2 cellular contexts compared by ENCODE assay signal in genomic region chr1:39631361-39632331, GRCh38.
TF ChIP-seq lines count a peak whose summit lies in the region.

No MANE protein-coding gene starts in this region.

TF ChIP-seq in GM23338, 12 proteins besides CTCF, POLR2A, EP300 and RAD21:
- TF ChIP-seq ZNF114 (CRISPR knock-in tag; IDR thresholded peaks at IDR 0.05) (no peak), POLR2AphosphoS5 (IDR thresholded peaks at IDR 0.05; ENCODE audit: low read depth) (no peak), CREB1 (CRISPR knock-in tag; IDR thresholded peaks at IDR 0.05; ENCODE audit: low read depth) (no peak), REST (IDR thresholded peaks at IDR 0.05; ENCODE audit: unreplicated experiment) (no peak), JUNB (IDR thresholded peaks at IDR 0.05; ENCODE audit: unreplicated experiment) (no peak), EZH2 (IDR thresholded peaks at IDR 0.05; ENCODE audit: low read depth, unreplicated experiment) (no peak), EZH2phosphoT487 (IDR thresholded peaks at IDR 0.05; ENCODE audit: unreplicated experiment) (no peak)

TF ChIP-seq in K562, 482 proteins besides CTCF, POLR2A, EP300 and RAD21:
- TF ChIP-seq ZNF507 (tag; conservative IDR thresholded peaks at IDR 0.05) (no peak), MYC (IDR thresholded peaks at IDR 0.05; ENCODE audit: low read depth, low read length) (no peak), MYC (CRISPR knock-in tag; IDR thresholded peaks at IDR 0.05; ENCODE audit: borderline replicate concordance, low read depth) (no peak), ZFPM2 (CRISPR knock-in tag; IDR thresholded peaks at IDR 0.05) (no peak), ZNF354B (CRISPR knock-in tag; IDR thresholded peaks at IDR 0.05) (no peak), RBM25 (IDR thresholded peaks at IDR 0.05; ENCODE audit: low read depth, low read length, severe bottlenecking) (peak; percentile 91), PRMT5 (CRISPR knock-in tag; IDR thresholded peaks at IDR 0.05) (no peak), ZKSCAN3 (CRISPR knock-in tag; IDR thresholded peaks at IDR 0.05) (no peak), NCOA4 (IDR thresholded peaks at IDR 0.05; ENCODE audit: partially characterized antibody) (no peak), ZNF398 (CRISPR knock-in tag; IDR thresholded peaks at IDR 0.05) (no peak), ADNP (tag; IDR thresholded peaks at IDR 0.05) (peak; percentile 78; the same call in 1 of the 2 replicates), NR0B1 (IDR thresholded peaks at IDR 0.05; ENCODE audit: partially characterized antibody) (no peak), SUPT5H (IDR thresholded peaks at IDR 0.05) (no peak), MCM5 (IDR thresholded peaks at IDR 0.05; ENCODE audit: low read depth) (no peak), ZNF696 (CRISPR knock-in tag; conservative IDR thresholded peaks at IDR 0.05) (no peak), E2F3 (CRISPR knock-in tag; IDR thresholded peaks at IDR 0.05) (no peak), ZNF232 (CRISPR knock-in tag; IDR thresholded peaks at IDR 0.05) (no peak), ZNF24 (IDR thresholded peaks at IDR 0.05) (no peak), PHF20 (IDR thresholded peaks at IDR 0.05; ENCODE audit: partially characterized antibody) (no peak), MAX (CRISPR knock-in tag; IDR thresholded peaks at IDR 0.05) (0 out of 2 replicates have a peak, but pooled peaks have one; percentile 25), L3MBTL2 (IDR thresholded peaks at IDR 0.05) (no peak), SRSF3 (IDR thresholded peaks at IDR 0.05; ENCODE audit: insufficient read depth, low read length) (no peak), PPARD (CRISPR knock-in tag; IDR thresholded peaks at IDR 0.05) (no peak), EGR1 (conservative IDR thresholded peaks at IDR 0.05) (peak; percentile 58), MXD1 (CRISPR knock-in tag; IDR thresholded peaks at IDR 0.05; ENCODE audit: borderline replicate concordance, poor library complexity, severe bottlenecking) (no peak), KLF16 (IDR thresholded peaks at IDR 0.05) (no peak), SPI1 (IDR thresholded peaks at IDR 0.05; ENCODE audit: borderline replicate concordance, low read depth, low read length) (0 out of 2 replicates have a peak, but pooled peaks have one; percentile 11), XRCC3 (IDR thresholded peaks at IDR 0.05) (no peak), ZBED1 (IDR thresholded peaks at IDR 0.05) (no peak), RBBP5 (IDR thresholded peaks at IDR 0.05; ENCODE audit: borderline replicate concordance, insufficient read depth, low read length, poor library complexity, severe bottlenecking) (no peak), ZNF408 (CRISPR knock-in tag; IDR thresholded peaks at IDR 0.05; ENCODE audit: low read depth) (no peak), XRCC4 (IDR thresholded peaks at IDR 0.05; ENCODE audit: extremely low read depth, insufficient read depth, insufficient read length) (no peak), ZNF561 (CRISPR knock-in tag; conservative IDR thresholded peaks at IDR 0.05) (no peak), ZNF79 (CRISPR knock-in tag; IDR thresholded peaks at IDR 0.05; ENCODE audit: low read depth) (no peak), ETS2 (tag; IDR thresholded peaks at IDR 0.05; ENCODE audit: borderline replicate concordance, poor library complexity, severe bottlenecking) (no peak), SAFB (IDR thresholded peaks at IDR 0.05; ENCODE audit: borderline replicate concordance, low read depth, low read length) (no peak), SRSF1 (IDR thresholded peaks at IDR 0.05; ENCODE audit: low read depth, low read length) (no peak), ZFP36 (IDR thresholded peaks at IDR 0.05; ENCODE audit: low read depth, low read length, partially characterized antibody) (peak; percentile 86), NR2C2 (CRISPR knock-in tag; IDR thresholded peaks at IDR 0.05) (no peak), NR2C2 (tag; IDR thresholded peaks at IDR 0.05) (no peak), KDM1A (IDR thresholded peaks at IDR 0.05) (peak; percentile 53 to 67; a peak in 2 of 4 replicates), BCOR (IDR thresholded peaks at IDR 0.05) (peak; percentile 72), E2F6 (IDR thresholded peaks at IDR 0.05; ENCODE audit: borderline replicate concordance in 1 of 2, extremely low read depth in 1 of 2, insufficient read depth in 1 of 2, insufficient read length in 1 of 2, low read depth in 1 of 2, low read length in 1 of 2, poor library complexity in 1 of 2, severe bottlenecking in 1 of 2) (peak in 1 of 2 experiments; percentile 28), RCOR1 (IDR thresholded peaks at IDR 0.05; ENCODE audit: borderline replicate concordance in 1 of 2, low read depth in 2 of 2, low read length in 2 of 2) (0 out of 4 replicates have a peak, but pooled peaks of 1 of the 2 experiments have one; percentile 12), ZNF316 (IDR thresholded peaks at IDR 0.05) (no peak), CBFA2T3 (IDR thresholded peaks at IDR 0.05) (0 out of 2 replicates have a peak, but pooled peaks have one; percentile 12), MCM3 (IDR thresholded peaks at IDR 0.05) (no peak), HMGN3 (IDR thresholded peaks at IDR 0.05; ENCODE audit: borderline replicate concordance, extremely low read depth, insufficient read length, low read depth, low read length) (no peak)
- TF ChIP-seq, protein P1, sequence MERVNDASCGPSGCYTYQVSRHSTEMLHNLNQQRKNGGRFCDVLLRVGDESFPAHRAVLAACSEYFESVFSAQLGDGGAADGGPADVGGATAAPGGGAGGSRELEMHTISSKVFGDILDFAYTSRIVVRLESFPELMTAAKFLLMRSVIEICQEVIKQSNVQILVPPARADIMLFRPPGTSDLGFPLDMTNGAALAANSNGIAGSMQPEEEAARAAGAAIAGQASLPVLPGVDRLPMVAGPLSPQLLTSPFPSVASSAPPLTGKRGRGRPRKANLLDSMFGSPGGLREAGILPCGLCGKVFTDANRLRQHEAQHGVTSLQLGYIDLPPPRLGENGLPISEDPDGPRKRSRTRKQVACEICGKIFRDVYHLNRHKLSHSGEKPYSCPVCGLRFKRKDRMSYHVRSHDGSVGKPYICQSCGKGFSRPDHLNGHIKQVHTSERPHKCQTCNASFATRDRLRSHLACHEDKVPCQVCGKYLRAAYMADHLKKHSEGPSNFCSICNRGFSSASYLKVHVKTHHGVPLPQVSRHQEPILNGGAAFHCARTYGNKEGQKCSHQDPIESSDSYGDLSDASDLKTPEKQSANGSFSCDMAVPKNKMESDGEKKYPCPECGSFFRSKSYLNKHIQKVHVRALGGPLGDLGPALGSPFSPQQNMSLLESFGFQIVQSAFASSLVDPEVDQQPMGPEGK (CRISPR knock-in tag; IDR thresholded peaks at IDR 0.05; ENCODE audit: borderline replicate concordance), result no peak
- TF ChIP-seq, protein P2, sequence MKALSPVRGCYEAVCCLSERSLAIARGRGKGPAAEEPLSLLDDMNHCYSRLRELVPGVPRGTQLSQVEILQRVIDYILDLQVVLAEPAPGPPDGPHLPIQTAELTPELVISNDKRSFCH (CRISPR knock-in tag; IDR thresholded peaks at IDR 0.05), result no peak
- TF ChIP-seq, protein P2 (tag; IDR thresholded peaks at IDR 0.05), result no peak
- TF ChIP-seq, protein P3, sequence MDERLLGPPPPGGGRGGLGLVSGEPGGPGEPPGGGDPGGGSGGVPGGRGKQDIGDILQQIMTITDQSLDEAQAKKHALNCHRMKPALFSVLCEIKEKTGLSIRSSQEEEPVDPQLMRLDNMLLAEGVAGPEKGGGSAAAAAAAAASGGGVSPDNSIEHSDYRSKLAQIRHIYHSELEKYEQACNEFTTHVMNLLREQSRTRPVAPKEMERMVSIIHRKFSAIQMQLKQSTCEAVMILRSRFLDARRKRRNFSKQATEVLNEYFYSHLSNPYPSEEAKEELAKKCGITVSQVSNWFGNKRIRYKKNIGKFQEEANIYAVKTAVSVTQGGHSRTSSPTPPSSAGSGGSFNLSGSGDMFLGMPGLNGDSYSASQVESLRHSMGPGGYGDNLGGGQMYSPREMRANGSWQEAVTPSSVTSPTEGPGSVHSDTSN (CRISPR knock-in tag; IDR thresholded peaks at IDR 0.05; ENCODE audit: low read depth), result no peak
- TF ChIP-seq, protein P3 (tag; conservative IDR thresholded peaks at IDR 0.05; ENCODE audit: low read depth), result 0 out of 2 replicates have a peak, but pooled peaks have one; percentile 8
